In genomic region chr7:23276947-23277346, GRCh38 we compare ENCODE assay signal across 9 cellular contexts. TPM values are rescaled to one million over a fixed set of nuclear protein-coding genes. Genes with fewer than 3 reads are reported as not detected.
DNase-seq lines count a peak whose midpoint lies in the region; ATAC-seq and TF ChIP-seq lines count a peak whose summit lies in the region.
"Had no signal": no experiment of that assay in that cellular context is flagged by ENCODE, and none has a peak within 500 bp of the region (broad histone marks: within the 10 kb centered on the region; RNA-seq: fewer than 3 reads in every experiment).

No MANE protein-coding gene starts in this region.

- H3K27me3 ChIP-seq in SU-DHL-6 (ENCODE audit: low read length), result no peaks in the 10 kb centered on the region

- H3F3A ChIP-seq in SU-DHL-6 (ENCODE audit: insufficient read depth), result peaks cover 9% of the 10 kb centered on the region; the same call in 1 of the 2 replicates

- H3K79me2 ChIP-seq in SU-DHL-6 (ENCODE audit: insufficient read depth, low read length), result no peaks in the 10 kb centered on the region; the same call in 1 of the 2 replicates

- H4K20me1 ChIP-seq in SU-DHL-6 (ENCODE audit: low read depth, low read length), result no peaks in the 10 kb centered on the region

- no peaks in the 10 kb centered on the region for H3K36me3 ChIP-seq in SU-DHL-6 (ENCODE audit: low read length)

- ATAC-seq in activated CD8-positive, alpha-beta memory T cell treated with anti-CD3 and anti-CD28 coated beads, Interleukin-2, amount 10 ng/mL, durations not matched to agents 7 days and 5 days, result no peak
- ATAC-seq in HG03342 (IDR thresholded peaks at IDR 0.05; ENCODE audit: unreplicated experiment) (peak; percentile 5), HG02840 (IDR thresholded peaks at IDR 0.05; ENCODE audit: low FRiP score, unreplicated experiment) (no peak)

- no peak overlapping the region for H3K4me3 Mint-ChIP-seq in activated CD8-positive, alpha-beta memory T cell treated with anti-CD3 and anti-CD28 coated beads, Interleukin-2, amount 10 ng/mL, durations not matched to agents 7 days and 5 days
- H3K4me3 Mint-ChIP-seq: CD14-positive monocyte had no signal

- no peak for DNase-seq in activated CD8-positive, alpha-beta memory T cell treated with anti-CD3 and anti-CD28 coated beads, Interleukin-2, amount 10 ng/mL, durations not matched to agents 7 days and 5 days
- no peak for DNase-seq in activated CD8-positive, alpha-beta memory T cell treated with anti-CD3 and anti-CD28 coated beads for 24 hours
- DNase-seq in RPMI8226 (no peak), SKM-1 treated with dmso at 0.1 percent for 144 hours (lab: John Stamatoyannopoulos, UW; ENCODE audit: unreplicated experiment) (no peak)

- H3K27ac Mint-ChIP-seq in activated CD8-positive, alpha-beta memory T cell treated with anti-CD3 and anti-CD28 coated beads, Interleukin-2, amount 10 ng/mL, durations not matched to agents 7 days and 5 days, result peak overlapping the region; percentile 19
- H3K27ac Mint-ChIP-seq: CD14-positive monocyte had no signal

- H2AFZ ChIP-seq in SU-DHL-6 (ENCODE audit: low read depth, low read length, severe bottlenecking), result peak overlapping the region; percentile 50

- CTCF ChIA-PET in activated CD8-positive, alpha-beta memory T cell treated with anti-CD3 and anti-CD28 coated beads, Interleukin-2, amount 10 ng/mL, durations not matched to agents 7 days and 5 days (lab: Charles Lee), result interaction anchor here (0.6 to 8.3 kb wide), 15 partner anchors 9 to 269 kb away, joined by 3 to 124 read pairs (median 4); partner anchors contain the start of gene IGF2BP3

- H3K27me3 Mint-ChIP-seq in activated CD8-positive, alpha-beta memory T cell treated with anti-CD3 and anti-CD28 coated beads, Interleukin-2, amount 10 ng/mL, durations not matched to agents 7 days and 5 days, result peaks cover 3% of the 10 kb centered on the region

- peak overlapping the region; percentile 15 for H3K27ac ChIP-seq in SU-DHL-6 (ENCODE audit: low read depth, low read length)

- no peaks in the 10 kb centered on the region for H3K36me3 Mint-ChIP-seq in activated CD8-positive, alpha-beta memory T cell treated with anti-CD3 and anti-CD28 coated beads, Interleukin-2, amount 10 ng/mL, durations not matched to agents 7 days and 5 days
- H3K36me3 Mint-ChIP-seq: CD14-positive monocyte had no signal

- H3K4me2 ChIP-seq in SU-DHL-6 (ENCODE audit: low read depth, low read length, poor library complexity, severe bottlenecking), result no peak overlapping the region

- H3K4me3 ChIP-seq in SU-DHL-6 (ENCODE audit: insufficient read depth, low read length, poor library complexity, severe bottlenecking), result no peak overlapping the region

- no peak for TF ChIP-seq CTCF in SU-DHL-6 (IDR thresholded peaks at IDR 0.05; ENCODE audit: insufficient read depth, low read length, poor library complexity, severe bottlenecking)

- no peaks in the 10 kb centered on the region for H3K9me2 ChIP-seq in SU-DHL-6 (replicated peaks; ENCODE audit: insufficient read depth, low read length)

- peaks cover 16% of the 10 kb centered on the region for H3K4me1 Mint-ChIP-seq in activated CD8-positive, alpha-beta memory T cell treated with anti-CD3 and anti-CD28 coated beads, Interleukin-2, amount 10 ng/mL, durations not matched to agents 7 days and 5 days

- H3K9me3 Mint-ChIP-seq in activated CD8-positive, alpha-beta memory T cell treated with anti-CD3 and anti-CD28 coated beads, Interleukin-2, amount 10 ng/mL, durations not matched to agents 7 days and 5 days (ENCODE audit: low read depth), result no peaks in the 10 kb centered on the region
- H3K9me3 Mint-ChIP-seq: CD14-positive monocyte had no signal

- no peak overlapping the region for H3K9ac ChIP-seq in SU-DHL-6 (ENCODE audit: low read length)

- H3K9me3 ChIP-seq in SU-DHL-6 (ENCODE audit: insufficient read depth, low read length), result no peaks in the 10 kb centered on the region
- H3K9me3 ChIP-seq: Caco-2 had no signal

RNA-seq across cellular contexts. Expression of gene MALSU1, which starts 22.2 kb away (rescaled TPM):
- total RNA-seq in activated CD8-positive, alpha-beta memory T cell treated with anti-CD3 and anti-CD28 coated beads, Interleukin-2, amount 10 ng/mL, durations not matched to agents 7 days and 5 days, result 10 to 100 TPM; 51.3 to 59.5 TPM

RNA-seq across cellular contexts. Expression of gene GPNMB, which starts 30.4 kb away (rescaled TPM):
- total RNA-seq in activated CD8-positive, alpha-beta memory T cell treated with anti-CD3 and anti-CD28 coated beads, Interleukin-2, amount 10 ng/mL, durations not matched to agents 7 days and 5 days, result under 1 TPM; 0.41 to 0.82 TPM
